Comparison of ENCODE assay signal across 28 cellular contexts in the genomic region with DNA sequence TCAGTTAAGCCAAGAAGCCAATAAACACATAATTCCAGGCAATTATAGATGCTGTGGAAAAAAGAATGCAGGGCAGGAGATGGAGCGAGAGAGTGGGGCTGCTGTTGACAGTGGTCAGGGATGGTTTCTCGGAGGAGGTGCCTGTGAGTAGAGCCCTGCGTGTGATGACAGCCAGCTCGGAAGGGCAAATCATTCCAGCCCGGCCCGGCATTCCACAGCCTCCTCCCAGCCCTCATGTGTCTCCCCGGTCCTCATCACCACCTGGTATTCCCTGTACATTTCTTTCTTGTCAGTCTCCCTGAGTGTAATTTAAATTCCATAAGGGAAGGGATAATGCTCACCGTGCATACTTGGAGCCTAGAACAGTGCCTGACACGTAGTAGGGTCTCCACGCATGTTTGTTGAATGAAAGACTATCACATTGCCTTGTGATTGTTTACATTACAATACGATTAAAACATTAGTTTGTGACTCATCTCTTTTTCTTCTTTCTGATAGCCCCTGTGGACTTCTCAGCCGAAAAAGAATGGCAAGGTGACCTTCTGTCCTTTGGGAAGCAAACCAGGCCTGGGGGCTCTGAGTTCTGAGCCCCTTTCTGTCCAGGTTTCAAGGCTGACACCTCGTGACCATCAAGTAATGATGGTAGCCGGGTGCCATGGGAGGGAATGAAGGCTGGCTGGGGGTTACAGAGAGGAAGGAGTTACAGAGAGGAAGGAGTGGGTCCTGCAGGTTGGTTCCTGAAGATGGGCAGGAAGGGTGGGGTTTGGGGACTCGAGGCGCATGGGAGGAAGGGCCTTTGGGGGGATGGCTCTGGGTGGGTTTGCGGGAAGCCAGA.
"Had no signal": no experiment of that assay in that cellular context is flagged by ENCODE, and none has a peak within 500 bp of the region (broad histone marks: within the 10 kb centered on the region; RNA-seq: fewer than 3 reads in every experiment).

No MANE protein-coding gene starts in this region.

- H3K9ac ChIP-seq: SK-N-SH had no signal

- H3K9me3 Mint-ChIP-seq: activated B cell treated with CpG ODN at 0.5 μM for 24 hours; activated CD4-positive, alpha-beta memory T cell treated with anti-CD3 and anti-CD28 coated beads for 36 hours; activated CD4-positive, alpha-beta T cell treated with anti-CD3 and anti-CD28 coated beads, Interleukin-2, amount 10 ng/mL, durations not matched to agents 7 days and 5 days; activated naive CD4-positive, alpha-beta T cell treated with anti-CD3 and anti-CD28 coated beads, Interleukin-2, amount 10 ng/mL, durations not matched to agents 7 days and 5 days; activated naive CD8-positive, alpha-beta T cell treated with anti-CD3 and anti-CD28 coated beads, Interleukin-2, amount 10 ng/mL, durations not matched to agents 7 days and 5 days; activated T-helper 17 cell treated with anti-CD3 and anti-CD28 coated beads, Interleukin-2, amount 50 U/mL, for 72 hours; T-helper 1 cell treated with Interleukin-12 subunit alpha and Interleukin-12 subunit beta and Interleukin-4 antibody, amounts not matched to agents 30 μg/mL and 1 μg/mL, for 36 hours had no signal

- ATAC-seq: activated T-helper 17 cell treated with anti-CD3 and anti-CD28 coated beads, Interleukin-2, amount 50 U/mL, for 72 hours had no signal

- H3K27ac ChIP-seq: adrenal gland, breast epithelium, Peyer's patch, SJCRH30 had no signal

- H3K27ac Mint-ChIP-seq: activated B cell treated with CpG ODN at 0.5 μM for 24 hours; activated CD4-positive, alpha-beta memory T cell treated with anti-CD3 and anti-CD28 coated beads for 36 hours; activated CD4-positive, alpha-beta T cell treated with anti-CD3 and anti-CD28 coated beads, Interleukin-2, amount 10 ng/mL, durations not matched to agents 7 days and 5 days; activated naive CD4-positive, alpha-beta T cell treated with anti-CD3 and anti-CD28 coated beads, Interleukin-2, amount 10 ng/mL, durations not matched to agents 7 days and 5 days; activated T-helper 17 cell treated with anti-CD3 and anti-CD28 coated beads, Interleukin-2, amount 50 U/mL, for 72 hours; T-helper 1 cell treated with Interleukin-12 subunit alpha and Interleukin-12 subunit beta and Interleukin-4 antibody, amounts not matched to agents 30 μg/mL and 1 μg/mL, for 36 hours had no signal

- H3K9me3 ChIP-seq: adrenal gland, breast epithelium, Peyer's patch, SJCRH30, SK-N-SH had no signal

- H3K4me1 ChIP-seq: adrenal gland, breast epithelium, Peyer's patch had no signal

- H3K36me3 ChIP-seq: adrenal gland, breast epithelium, Peyer's patch, SJCRH30 had no signal

- H3K4me2 ChIP-seq: SK-N-SH had no signal

- DNase-seq: activated B cell treated with CpG ODN at 0.5 μM for 24 hours; activated CD4-positive, alpha-beta memory T cell treated with anti-CD3 and anti-CD28 coated beads for 36 hours; activated CD4-positive, alpha-beta T cell treated with anti-CD3 and anti-CD28 coated beads, Interleukin-2, amount 10 ng/mL, durations not matched to agents 7 days and 5 days; activated CD8-positive, alpha-beta memory T cell treated with anti-CD3 and anti-CD28 coated beads for 24 hours; activated gamma-delta T cell; activated naive CD4-positive, alpha-beta T cell treated with anti-CD3 and anti-CD28 coated beads, Interleukin-2, amount 10 ng/mL, durations not matched to agents 7 days and 5 days; activated naive CD8-positive, alpha-beta T cell treated with anti-CD3 and anti-CD28 coated beads, Interleukin-2, amount 10 ng/mL, durations not matched to agents 7 days and 5 days; activated T-cell treated with anti-CD3 and anti-CD28 coated beads, Interleukin-2, amount 50 U/mL, for 48 hours; adrenal gland; anterior cingulate cortex; caudate nucleus; Karpas-422; MM.1S; NCI-H1105 treated with DMSO at 0.1 percent for 48 hours; NCI-H1436 treated with DMSO at 0.1 percent for 48 hours; NCI-H187 treated with DMSO at 0.1 percent for 48 hours; NCI-H2081 treated with DMSO at 0.1 percent for 48 hours; NCI-H226; NCI-H526; NCI-H82; Right ventricle myocardium superior; SJCRH30; SK-N-SH; T-helper 9 cell had no signal

- H3K36me3 Mint-ChIP-seq: activated CD4-positive, alpha-beta memory T cell treated with anti-CD3 and anti-CD28 coated beads for 36 hours; activated naive CD4-positive, alpha-beta T cell treated with anti-CD3 and anti-CD28 coated beads, Interleukin-2, amount 10 ng/mL, durations not matched to agents 7 days and 5 days; activated naive CD8-positive, alpha-beta T cell treated with anti-CD3 and anti-CD28 coated beads, Interleukin-2, amount 10 ng/mL, durations not matched to agents 7 days and 5 days had no signal

- H3K4me3 Mint-ChIP-seq: activated B cell treated with CpG ODN at 0.5 μM for 24 hours; activated CD4-positive, alpha-beta memory T cell treated with anti-CD3 and anti-CD28 coated beads for 36 hours; activated CD4-positive, alpha-beta T cell treated with anti-CD3 and anti-CD28 coated beads, Interleukin-2, amount 10 ng/mL, durations not matched to agents 7 days and 5 days; activated naive CD4-positive, alpha-beta T cell treated with anti-CD3 and anti-CD28 coated beads, Interleukin-2, amount 10 ng/mL, durations not matched to agents 7 days and 5 days; activated naive CD8-positive, alpha-beta T cell treated with anti-CD3 and anti-CD28 coated beads, Interleukin-2, amount 10 ng/mL, durations not matched to agents 7 days and 5 days; activated T-helper 17 cell treated with anti-CD3 and anti-CD28 coated beads, Interleukin-2, amount 50 U/mL, for 72 hours; T-helper 1 cell treated with Interleukin-12 subunit alpha and Interleukin-12 subunit beta and Interleukin-4 antibody, amounts not matched to agents 30 μg/mL and 1 μg/mL, for 36 hours had no signal

- H3K4me3 ChIP-seq: adrenal gland, breast epithelium, Peyer's patch, SJCRH30 had no signal

- H3K27me3 ChIP-seq: Peyer's patch, SJCRH30 had no signal

- H3K4me1 Mint-ChIP-seq: activated B cell treated with CpG ODN at 0.5 μM for 24 hours; activated CD4-positive, alpha-beta T cell treated with anti-CD3 and anti-CD28 coated beads, Interleukin-2, amount 10 ng/mL, durations not matched to agents 7 days and 5 days; activated naive CD4-positive, alpha-beta T cell treated with anti-CD3 and anti-CD28 coated beads, Interleukin-2, amount 10 ng/mL, durations not matched to agents 7 days and 5 days; activated naive CD8-positive, alpha-beta T cell treated with anti-CD3 and anti-CD28 coated beads, Interleukin-2, amount 10 ng/mL, durations not matched to agents 7 days and 5 days had no signal
